Comparison of ENCODE assay signal across 20 cellular contexts in the genomic region with DNA sequence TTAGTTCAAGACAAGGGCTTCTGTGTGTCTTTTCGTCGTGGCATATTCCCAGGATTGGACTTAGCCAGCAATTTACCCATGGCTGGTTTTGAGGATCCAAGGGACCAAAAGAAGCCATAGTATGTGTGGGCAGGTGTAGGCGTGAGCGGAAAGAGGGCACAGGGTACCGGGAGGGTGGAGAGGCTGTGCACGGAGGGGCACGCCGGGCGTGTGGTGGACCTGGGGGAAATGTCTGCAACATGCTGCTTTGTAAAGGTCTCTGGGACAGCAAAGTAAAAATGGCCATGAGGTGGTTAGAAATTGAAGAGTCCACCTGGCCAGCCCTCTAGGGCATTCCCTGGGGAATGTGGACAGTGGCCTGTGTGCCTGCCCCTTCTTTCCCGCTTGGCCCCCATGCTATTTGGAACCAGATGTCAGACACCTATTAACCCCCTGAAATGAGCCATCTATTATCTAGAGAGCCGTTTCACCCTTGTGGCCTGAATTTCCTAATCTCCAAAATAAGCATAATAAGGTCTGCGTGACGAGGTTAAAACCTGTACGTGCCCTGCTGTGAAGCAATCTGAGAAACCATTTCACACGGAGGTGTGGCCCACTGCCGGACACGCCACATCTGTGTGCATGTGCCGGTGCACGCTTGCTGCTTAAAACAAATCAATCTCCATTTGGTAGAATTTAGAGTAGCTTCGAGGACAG. TPM values are rescaled to one million over a fixed set of nuclear protein-coding genes. Genes with fewer than 3 reads are reported as not detected.
A peak's percentile ranks its signal among the peaks of the same experiment; 100 is the strongest.
DNase-seq lines count a peak whose midpoint lies in the region; ATAC-seq and TF ChIP-seq lines count a peak whose summit lies in the region.
"Had no signal": no experiment of that assay in that cellular context is flagged by ENCODE, and none has a peak within 500 bp of the region (broad histone marks: within the 10 kb centered on the region; RNA-seq: fewer than 3 reads in every experiment).

No MANE protein-coding gene starts in this region.

- intact Hi-C loops in left ventricle myocardium inferior (cut with micrococcal nuclease) (no loop called here), Right ventricle myocardium superior (cut with DNase I) (no loop called here)

- no peaks in the 10 kb centered on the region for H3K9me3 Mint-ChIP-seq in endothelial cell (ENCODE audit: unreplicated experiment)

- H3K4me1 Mint-ChIP-seq in endothelial cell (ENCODE audit: unreplicated experiment): peaks cover 77% of the 10 kb centered on the region

- H3K4me3 ChIP-seq in left ventricle myocardium inferior: no peak overlapping the region
- no peak overlapping the region for H3K4me3 ChIP-seq in upper lobe of left lung
- H3K4me3 ChIP-seq: HAP-1 had no signal

- WGBS in upper lobe of left lung, 2 donors: 77 to 84% methylated on average over 20 of the region's 20 CpGs

- no peaks in the 10 kb centered on the region for H3K36me3 ChIP-seq in left ventricle myocardium inferior
- no peaks in the 10 kb centered on the region for H3K36me3 ChIP-seq in upper lobe of left lung
- H3K36me3 ChIP-seq: HAP-1 had no signal

- H3K27me3 ChIP-seq in left ventricle myocardium inferior (ENCODE audit: low read depth) (peaks cover 81% of the 10 kb centered on the region), upper lobe of left lung (peaks cover 0 to 13% (median 5%) of the 10 kb centered on the region in 4 donors)

- no peaks in the 10 kb centered on the region for H3K9me3 ChIP-seq in left ventricle myocardium inferior (replicated peaks)
- no peaks in the 10 kb centered on the region for H3K9me3 ChIP-seq in upper lobe of left lung
- H3K9me3 ChIP-seq: HAP-1 had no signal

- peaks cover 32% of the 10 kb centered on the region for H3K27me3 Mint-ChIP-seq in endothelial cell (ENCODE audit: unreplicated experiment)

- H3K4me1 ChIP-seq in left ventricle myocardium inferior: peaks cover 65% of the 10 kb centered on the region
- peaks cover 14 to 33% (median 23%) of the 10 kb centered on the region in 4 donors for H3K4me1 ChIP-seq in upper lobe of left lung
- H3K4me1 ChIP-seq: HAP-1 had no signal

- H3K27ac ChIP-seq in left ventricle myocardium inferior (replicated peaks): peak overlapping the region; percentile 70
- H3K27ac ChIP-seq in upper lobe of left lung: peak overlapping the region in 3 of 4 donors; percentile 40 to 65 (median 57)
- H3K27ac ChIP-seq in caudate nucleus (ENCODE audit: low read depth, low read length): no peak overlapping the region

- ATAC-seq in Right ventricle myocardium superior (ENCODE audit: poor library complexity): no peak
- ATAC-seq in upper lobe of left lung (ENCODE audit: low FRiP score in 2 of 2): no peak
- no peak for ATAC-seq in GM21737 (IDR thresholded peaks at IDR 0.05; ENCODE audit: unreplicated experiment)
- ATAC-seq in GM18861 (IDR thresholded peaks at IDR 0.05; ENCODE audit: unreplicated experiment): no peak

- peaks cover 34% of the 10 kb centered on the region for H3K36me3 Mint-ChIP-seq in endothelial cell (ENCODE audit: low read depth, unreplicated experiment)

- DNase-seq in left ventricle myocardium inferior (no peak), Right ventricle myocardium superior (no peak), endothelial cell (ENCODE audit: low spot score) (no peak), mesenteric fat pad (ENCODE audit: low spot score) (peak; percentile 79), upper lobe of left lung (peak in 1 of 2 donors; percentile 54), caudate nucleus (lab: John Stamatoyannopoulos, UW) (no peak)
- DNase-seq: ACHN, C1 segment of cervical spinal cord, DND-41, IMR-90, NCI-H1417 treated with DMSO at 0.1 percent for 48 hours, NCI-H187 treated with DMSO at 0.1 percent for 48 hours, NCI-H226, NCI-H524 treated with DMSO at 0.1 percent for 48 hours, RPMI8226 had no signal

- peak overlapping the region; percentile 80 for H3K4me3 Mint-ChIP-seq in endothelial cell (ENCODE audit: unreplicated experiment)

- no peak for TF ChIP-seq EP300 in upper lobe of left lung (IDR thresholded peaks at IDR 0.05)

- TF ChIP-seq CTCF in left ventricle myocardium inferior (IDR thresholded peaks at IDR 0.05; ENCODE audit: borderline replicate concordance) (no peak), endothelial cell (IDR thresholded peaks at IDR 0.05; ENCODE audit: unreplicated experiment) (no peak), upper lobe of left lung (IDR thresholded peaks at IDR 0.05) (no peak)

- TF ChIP-seq POLR2A in upper lobe of left lung (IDR thresholded peaks at IDR 0.05): no peak

- peak overlapping the region; percentile 97 for H3K27ac Mint-ChIP-seq in endothelial cell (ENCODE audit: unreplicated experiment)

RNA-seq across cellular contexts. Expression of gene FLT4, which starts 5.1 kb away (rescaled TPM):
- 6.1 TPM for total RNA-seq in left ventricle myocardium inferior
- total RNA-seq in Right ventricle myocardium superior: 5.6 TPM
- 541 TPM for total RNA-seq in endothelial cell (ENCODE audit: unreplicated experiment)
- total RNA-seq in mesenteric fat pad: 26.8 TPM
- total RNA-seq in upper lobe of left lung: 10 to 100 TPM; 11.7 to 34.0 (median 21.2) TPM
- total RNA-seq: M059J had no signal

RNA-seq across cellular contexts. Expression of gene SCGB3A1, which starts 53.0 kb away (rescaled TPM):
- not detected for total RNA-seq in left ventricle myocardium inferior
- total RNA-seq in Right ventricle myocardium superior: not detected
- 5.4 TPM for total RNA-seq in endothelial cell (ENCODE audit: unreplicated experiment)
- 0.71 TPM for total RNA-seq in mesenteric fat pad
- total RNA-seq in upper lobe of left lung: 100 to 1,000 TPM; 232 to 940 (median 596) TPM
- total RNA-seq: G401, IMR-90, M059J had no signal

Comparison
In these comparisons a context has a peak if more than half of its experiments do, and no peak if none do; other contexts are left out.
1. RNA of gene FLT4, which starts 5.1 kb away (total RNA-seq): 541 TPM in endothelial cell (single experiment); 26.8 TPM in mesenteric fat pad (single experiment), 11.7 to 34.0 TPM in upper lobe of left lung, 6.1 TPM in left ventricle myocardium inferior (single experiment) and 5.6 TPM in Right ventricle myocardium superior (single experiment); every median in the first group is over 10 times any median in the second.
2. RNA of gene SCGB3A1, which starts 53.0 kb away (total RNA-seq): 232 to 940 TPM in upper lobe of left lung; 5.4 TPM in endothelial cell (single experiment), 0.71 TPM in mesenteric fat pad (single experiment), not detected in left ventricle myocardium inferior (single experiment) and not detected in Right ventricle myocardium superior (single experiment); every median in the first group is over 10 times any median in the second.